8 cellular contexts compared by ENCODE assay signal in genomic region chr17:40063034-40063765, GRCh38. TPM values are rescaled to one million over a fixed set of nuclear protein-coding genes. Genes with fewer than 3 reads are reported as not detected.
A peak's percentile ranks its signal among the peaks of the same experiment; 100 is the strongest.
DNase-seq lines count a peak whose midpoint lies in the region; ATAC-seq, FAIRE-seq and TF ChIP-seq lines count a peak whose summit lies in the region.

No MANE protein-coding gene starts in this region.

- POLR2A ChIA-PET in OCI-LY7 (lab: Charles Lee) = interaction anchor here (1.3 kb wide), 1 partner anchor 52 kb away, joined by 3 read pairs; no protein-coding TSS in a partner anchor
- POLR2A ChIA-PET in K562 (lab: Yijun Ruan, JAX) = interaction anchor here (0.5 to 1.2 kb wide), 5 partner anchors 9 to 129 kb away, joined by 3 to 4 read pairs (median 3); partner anchors contain the start of genes CASC3 and MED24

- H3K4me3 ChIP-seq in GM12875 (ENCODE audit: low read depth, low read length) (peak overlapping the region; percentile 47), OCI-LY7 (ENCODE audit: low read depth, low read length, poor library complexity, severe bottlenecking) (peak overlapping the region; percentile 78), K562 (peak overlapping the region; percentile 94), spleen (peak overlapping the region; percentile 76 to 100 (median 96))

- ATAC-seq in HG02642 (IDR thresholded peaks at IDR 0.05; ENCODE audit: poor library complexity, unreplicated experiment) (peak; percentile 55), K562 (peak; percentile 82)

- TF ChIP-seq CTCF in GM12875 (IDR thresholded peaks at IDR 0.05; ENCODE audit: borderline replicate concordance, insufficient read depth, low read depth, low read length) (no peak), OCI-LY7 (conservative IDR thresholded peaks at IDR 0.05; ENCODE audit: low read length) (no peak), K562 (IDR thresholded peaks at IDR 0.05 in 2 of 3, conservative IDR thresholded peaks at IDR 0.05 in 1 of 3; ENCODE audit: insufficient read depth in 2 of 3, low read depth in 1 of 3, low read length in 3 of 3) (no peak), spleen (IDR thresholded peaks at IDR 0.05 in 8 of 11, conservative IDR thresholded peaks at IDR 0.05 in 3 of 11) (no peak)

- H3K27me3 ChIP-seq in K562 (ENCODE audit: control insufficient read depth in 2 of 2, insufficient read depth in 2 of 2, low read length in 2 of 2) = no peaks in the 10 kb centered on the region
- H3K27me3 ChIP-seq in spleen (replicated peaks in 1 of 7) = no peaks in the 10 kb centered on the region

- H3K27ac ChIP-seq in OCI-LY7 (ENCODE audit: low read depth, low read length, poor library complexity, severe bottlenecking) (no peak overlapping the region), K562 (ENCODE audit: extremely low read depth, low read depth, low read length) (peak overlapping the region; percentile 79), spleen (peak overlapping the region; percentile 84 to 96 (median 92))

- H3K9me2 ChIP-seq in OCI-LY7 (ENCODE audit: insufficient read depth, low read length) = no peaks in the 10 kb centered on the region

- peaks cover 34% of the 10 kb centered on the region for H3K4me1 ChIP-seq in OCI-LY7 (ENCODE audit: insufficient read depth, low read length, poor library complexity, severe bottlenecking)
- H3K4me1 ChIP-seq in K562 (replicated peaks in 1 of 2; ENCODE audit: control insufficient read depth in 2 of 2, insufficient read depth in 2 of 2, low read length in 2 of 2) = peaks cover 39 to 62% of the 10 kb centered on the region in 2 experiments
- peaks cover 25 to 68% (median 58%) of the 10 kb centered on the region in 6 donors for H3K4me1 ChIP-seq in spleen

- intact Hi-C loops in OCI-LY7 (cut with micrococcal nuclease; ENCODE audit: unreplicated experiment) (loop anchor here (2.0 kb wide), 1 partner anchor 48 kb away; no protein-coding TSS in a partner anchor), K562 (cut with micrococcal nuclease) (no loop called here), spleen (cut with DNase I; ENCODE audit: low total_unique reads) (no loop called here)

- H3K9me3 ChIP-seq in OCI-LY7 (ENCODE audit: low read length) = no peaks in the 10 kb centered on the region
- no peaks in the 10 kb centered on the region for H3K9me3 ChIP-seq in K562 (replicated peaks; ENCODE audit: control insufficient read depth, insufficient read depth, low read depth, low read length)
- H3K9me3 ChIP-seq in spleen = no peaks in the 10 kb centered on the region

- H4K20me1 ChIP-seq in OCI-LY7 (ENCODE audit: insufficient read depth, low read length) (no peaks in the 10 kb centered on the region), K562 (replicated peaks; ENCODE audit: control insufficient read depth, insufficient read depth, low read length) (no peaks in the 10 kb centered on the region)

- no peaks in the 10 kb centered on the region for H3K9me1 ChIP-seq in K562 (ENCODE audit: control insufficient read depth, insufficient read depth, low read length)

- H3K9ac ChIP-seq in K562 (ENCODE audit: insufficient read depth in 1 of 2, low read depth in 2 of 2, low read length in 2 of 2) = peak overlapping the region; percentile 80 to 98

- peak; percentile 35 for FAIRE-seq in K562 (lab: Jason Lieb, UNC)
- FAIRE-seq in HTR-8/SVneo (lab: Jason Lieb, UNC) = no peak

- BruUV-seq in OCI-LY7 (replicated peaks; lab: Mats Ljungman, UMichigan) = no TSS peak
- no TSS peak for BruUV-seq in K562 (replicated peaks; lab: Mats Ljungman, UMichigan)

- H3K36me3 ChIP-seq in OCI-LY7 (ENCODE audit: insufficient read depth, low read length) (no peaks in the 10 kb centered on the region), K562 (ENCODE audit: control insufficient read depth, insufficient read depth, low read length) (no peaks in the 10 kb centered on the region; the same call in 2 of the 3 replicates), spleen (no peaks in the 10 kb centered on the region)

- H3K79me2 ChIP-seq in OCI-LY7 (ENCODE audit: insufficient read depth, low read depth, low read length) = no peaks in the 10 kb centered on the region
- peaks cover 43% of the 10 kb centered on the region for H3K79me2 ChIP-seq in K562 (ENCODE audit: control insufficient read depth, insufficient read depth, low read length)

- H3K4me2 ChIP-seq in OCI-LY7 (ENCODE audit: low read length) (peak overlapping the region; percentile 75), K562 (ENCODE audit: insufficient read depth, low read length) (peak overlapping the region; percentile 91)

- TF ChIP-seq POLR2A in K562 (conservative IDR thresholded peaks at IDR 0.05) (peak; percentile 42; the same call in 1 of the 2 replicates), spleen (IDR thresholded peaks at IDR 0.05) (no peak)

- CTCF ChIA-PET in OCI-LY7 (lab: Charles Lee; ENCODE audit: unreplicated experiment) = interaction anchor here (0.6 kb wide), 1 partner anchor 176 kb away, joined by 4 read pairs; no protein-coding TSS in a partner anchor
- CTCF ChIA-PET in K562 (lab: Yijun Ruan, JAX; ENCODE audit: low intra/inter-chr PET ratio) = interaction anchor here (1.1 kb wide), 2 partner anchors 49 to 105 kb away, joined by 3 to 4 read pairs; no protein-coding TSS in a partner anchor

- in situ Hi-C loops in K562 (cut with MboI) = no loop called here

- TF ChIP-seq RAD21 in K562 (CRISPR knock-in tag; conservative IDR thresholded peaks at IDR 0.05 in 1 of 2, IDR thresholded peaks at IDR 0.05 in 1 of 2) = no peak

- 2% methylated on average over 21 of the region's 59 CpGs for WGBS in K562 (ENCODE audit: insufficient coverage, low coverage, missing lambda C conversion rate)
- 0 to 1% (median 0%) methylated on average over 28 to 59 of the region's 59 CpGs for WGBS in spleen, 5 donors

- H2AFZ ChIP-seq in OCI-LY7 (ENCODE audit: low read length) (peak overlapping the region; percentile 80), K562 (ENCODE audit: low read depth, low read length) (peak overlapping the region; percentile 88)

- TF ChIP-seq EP300 in K562 (IDR thresholded peaks at IDR 0.05; ENCODE audit: low read length) = no peak

- DNase-seq in OCI-LY7 (ENCODE audit: low spot score) (peak; percentile 66), K562 (ENCODE audit: extremely low read depth in 1 of 4, low spot score in 3 of 4) (peak; percentile 58 to 75 (median 67)), inferior parietal cortex (ENCODE audit: extremely low spot score) (peak; percentile 16), spleen (peak; percentile 91), HTR-8/SVneo (ENCODE audit: insufficient read length, low spot score) (no peak)
- no peak for DNase-seq in NK-92 treated with Interleukin-12 subunit alpha and Interleukin-12 subunit beta, amount 100 ng/mL, for 24 hours (lab: John Stamatoyannopoulos, UW)

RNA-seq across cellular contexts. Expression of gene THRA, which starts 0.4 kb away (rescaled TPM):
- 5.4 and 9.3 TPM in 2 replicates for total RNA-seq in OCI-LY7 (2014; rRNA removed; shearing (Covaris generic))
- total RNA-seq in OCI-LY7 (2022) (3.9 and 5.1 TPM in 2 replicates), K562 (2014; rRNA removed) (13.8 and 18.9 TPM in 2 replicates), K562 (2014; rRNA removed; fragmentation: Illumina TruSeq; extraction: Trizol) (7.5 and 9.1 TPM in 2 replicates), K562 (2015; rRNA removed; fragmentation: Illumina TruSeq; extraction: Trizol) (12.2 and 13.2 TPM in 2 replicates), K562 (2021) (22.7 and 23.4 TPM in 2 replicates), spleen (10 to 100 TPM; 14.6 to 36.1 (median 19.7) TPM)
- 10.8 and 15.6 TPM in 2 replicates for total RNA-seq in K562 (2011; cell fraction: chromatin; rRNA removed; ENCODE audit: low replicate concordance)
- 7.5 and 8.0 TPM in 2 replicates for total RNA-seq in K562 (2011; cell fraction: nucleolus; rRNA removed)
- total RNA-seq in K562 (2011; cell fraction: nucleoplasm; rRNA removed) = 10.3 and 15.7 TPM in 2 replicates
- polyA plus RNA-seq in K562 (2011; rRNA removed) (8.3 and 9.3 TPM in 2 replicates), K562 (2014; fragmentation: Illumina TruSeq; extraction: Trizol) (19.7 and 21.6 TPM in 2 replicates), K562 (2014; fragmentation: Nextera tagmentation; extraction: Ambion mirVana) (under 1 TPM; 0.34 to 0.50 TPM), K562 (2014; rRNA removed) (12.7 and 13.8 TPM in 2 replicates), spleen (10 to 100 TPM in 1 of 3 donors, 1 to 10 TPM in 2; 3.9 to 12.9 (median 4.7) TPM)
- 7.8 and 12.5 TPM in 2 replicates for polyA plus RNA-seq in K562 (2011; cell fraction: cytosol; rRNA removed)
- 7.3 and 15.8 TPM in 2 replicates for polyA plus RNA-seq in K562 (2011; cell fraction: nucleus; rRNA removed)
- polyA plus RNA-seq in K562 (2012) = 20.0 TPM in 2 replicates
- polyA minus RNA-seq in K562 (2011; rRNA and poly(A)+ RNA removed) = 5.8 and 9.7 TPM in 2 replicates
- polyA minus RNA-seq in K562 (2011; cell fraction: cytosol; rRNA and poly(A)+ RNA removed) = 6.3 and 7.9 TPM in 2 replicates
- polyA minus RNA-seq in K562 (2011; cell fraction: nucleus; rRNA and poly(A)+ RNA removed) = 2.3 and 2.6 TPM in 2 replicates

RNA-seq across cellular contexts. Expression of gene MED24, which starts 9.0 kb away (rescaled TPM):
- 36.3 and 65.9 TPM in 2 replicates for total RNA-seq in OCI-LY7 (2014; rRNA removed; shearing (Covaris generic))
- total RNA-seq in OCI-LY7 (2022) = 103 and 112 TPM in 2 replicates
- total RNA-seq in K562 (2011; cell fraction: chromatin; rRNA removed; ENCODE audit: low replicate concordance) = 361 and 745 TPM in 2 replicates
- 434 and 442 TPM in 2 replicates for total RNA-seq in K562 (2011; cell fraction: nucleolus; rRNA removed)
- total RNA-seq in K562 (2011; cell fraction: nucleoplasm; rRNA removed) = 293 and 327 TPM in 2 replicates
- total RNA-seq in K562 (2014; rRNA removed) = 40.0 and 50.2 TPM in 2 replicates
- total RNA-seq in K562 (2014; rRNA removed; fragmentation: Illumina TruSeq; extraction: Trizol) = 40.3 and 48.9 TPM in 2 replicates
- 48.2 and 53.5 TPM in 2 replicates for total RNA-seq in K562 (2015; rRNA removed; fragmentation: Illumina TruSeq; extraction: Trizol)
- 102 and 108 TPM in 2 replicates for total RNA-seq in K562 (2021)
- polyA plus RNA-seq in K562 (2011; rRNA removed) = 76.3 and 110 TPM in 2 replicates
- 70.1 and 113 TPM in 2 replicates for polyA plus RNA-seq in K562 (2011; cell fraction: cytosol; rRNA removed)
- polyA plus RNA-seq in K562 (2011; cell fraction: nucleus; rRNA removed) = 331 and 574 TPM in 2 replicates
- polyA plus RNA-seq in K562 (2012) = 97.7 and 114 TPM in 2 replicates
- polyA plus RNA-seq in K562 (2014; fragmentation: Illumina TruSeq; extraction: Trizol) = 117 and 129 TPM in 2 replicates
- polyA plus RNA-seq in K562 (2014; fragmentation: Nextera tagmentation; extraction: Ambion mirVana) = 1 to 10 TPM; 5.9 to 8.3 TPM
- polyA plus RNA-seq in K562 (2014; rRNA removed) = 73.3 and 74.8 TPM in 2 replicates
- 79.0 and 96.5 TPM in 2 replicates for polyA minus RNA-seq in K562 (2011; rRNA and poly(A)+ RNA removed)
- polyA minus RNA-seq in K562 (2011; cell fraction: cytosol; rRNA and poly(A)+ RNA removed) = 80.5 and 119 TPM in 2 replicates
- 146 and 149 TPM in 2 replicates for polyA minus RNA-seq in K562 (2011; cell fraction: nucleus; rRNA and poly(A)+ RNA removed)
- 100 to 1,000 TPM in 1 of 7 donors, 10 to 100 TPM in 6; 71.7 to 102 (median 79.1) TPM for total RNA-seq in spleen
- polyA plus RNA-seq in spleen = 10 to 100 TPM; 29.2 to 54.4 (median 42.7) TPM

RNA-seq across cellular contexts. Expression of gene NR1D1, which starts 37.2 kb away (rescaled TPM):
- total RNA-seq in OCI-LY7 (2014; rRNA removed; shearing (Covaris generic)) = 1.7 and 2.3 TPM in 2 replicates
- total RNA-seq in OCI-LY7 (2022) (7.0 and 8.7 TPM in 2 replicates), K562 (2014; rRNA removed) (0.78 and 1.00 TPM in 2 replicates), K562 (2014; rRNA removed; fragmentation: Illumina TruSeq; extraction: Trizol) (0.32 and 0.47 TPM in 2 replicates), K562 (2015; rRNA removed; fragmentation: Illumina TruSeq; extraction: Trizol) (0.65 and 1.2 TPM in 2 replicates), K562 (2021) (6.6 and 7.7 TPM in 2 replicates), spleen (10 to 100 TPM in 4 of 7 donors, 1 to 10 TPM in 3; 5.5 to 15.8 (median 10.2) TPM)
- 2.3 and 7.8 TPM in 2 replicates for total RNA-seq in K562 (2011; cell fraction: chromatin; rRNA removed; ENCODE audit: low replicate concordance)
- total RNA-seq in K562 (2011; cell fraction: nucleolus; rRNA removed) = 3.6 and 4.0 TPM in 2 replicates
- total RNA-seq in K562 (2011; cell fraction: nucleoplasm; rRNA removed) = 3.1 and 3.2 TPM in 2 replicates
- polyA plus RNA-seq in K562 (2011; rRNA removed) (0.25 and 0.41 TPM in 2 replicates), K562 (2014; fragmentation: Illumina TruSeq; extraction: Trizol) (4.7 and 6.9 TPM in 2 replicates), K562 (2014; fragmentation: Nextera tagmentation; extraction: Ambion mirVana) (under 1 TPM; 0.27 TPM), K562 (2014; rRNA removed) (1.4 and 2.0 TPM in 2 replicates), spleen (1 to 10 TPM; 3.3 to 6.4 (median 5.2) TPM)
- 0.21 and 0.89 TPM in 2 replicates for polyA plus RNA-seq in K562 (2011; cell fraction: cytosol; rRNA removed)
- polyA plus RNA-seq in K562 (2011; cell fraction: nucleus; rRNA removed) = 1.3 and 5.0 TPM in 2 replicates
- polyA plus RNA-seq in K562 (2012) = 5.3 and 5.4 TPM in 2 replicates
- polyA minus RNA-seq in K562 (2011; rRNA and poly(A)+ RNA removed) = 0.42 and 0.63 TPM in 2 replicates
- polyA minus RNA-seq in K562 (2011; cell fraction: cytosol; rRNA and poly(A)+ RNA removed) = 0.46 and 3.3 TPM in 2 replicates
- polyA minus RNA-seq in K562 (2011; cell fraction: nucleus; rRNA and poly(A)+ RNA removed) = 2.2 and 2.6 TPM in 2 replicates

RNA-seq across cellular contexts. Expression of gene CSF3, which starts 48.0 kb away (rescaled TPM):
- not detected in 2 replicates for total RNA-seq in OCI-LY7 (2014; rRNA removed; shearing (Covaris generic))
- not detected in 2 replicates for total RNA-seq in OCI-LY7 (2022)
- total RNA-seq in K562 (2011; cell fraction: chromatin; rRNA removed; ENCODE audit: low replicate concordance) = 0.23 TPM in 1 of 2 replicates, not detected in the other
- not detected in 2 replicates for total RNA-seq in K562 (2011; cell fraction: nucleolus; rRNA removed)
- total RNA-seq in K562 (2011; cell fraction: nucleoplasm; rRNA removed) = not detected in 2 replicates
- total RNA-seq in K562 (2014; rRNA removed) = not detected in 2 replicates
- total RNA-seq in K562 (2014; rRNA removed; fragmentation: Illumina TruSeq; extraction: Trizol) = not detected in 2 replicates
- total RNA-seq in K562 (2015; rRNA removed; fragmentation: Illumina TruSeq; extraction: Trizol) = not detected in 2 replicates
- not detected in 2 replicates for total RNA-seq in K562 (2021)
- not detected in 2 replicates for polyA plus RNA-seq in K562 (2011; rRNA removed)
- not detected in 2 replicates for polyA plus RNA-seq in K562 (2011; cell fraction: cytosol; rRNA removed)
- polyA plus RNA-seq in K562 (2011; cell fraction: nucleus; rRNA removed) = not detected in 2 replicates
- not detected in 2 replicates for polyA plus RNA-seq in K562 (2012)
- polyA plus RNA-seq in K562 (2014; fragmentation: Illumina TruSeq; extraction: Trizol) = not detected in 2 replicates
- polyA plus RNA-seq in K562 (2014; fragmentation: Nextera tagmentation; extraction: Ambion mirVana) = not detected
- 0.19 TPM in 1 of 2 replicates, not detected in the other for polyA plus RNA-seq in K562 (2014; rRNA removed)
- polyA minus RNA-seq in K562 (2011; rRNA and poly(A)+ RNA removed) = not detected in 2 replicates
- not detected in 2 replicates for polyA minus RNA-seq in K562 (2011; cell fraction: cytosol; rRNA and poly(A)+ RNA removed)
- not detected in 2 replicates for polyA minus RNA-seq in K562 (2011; cell fraction: nucleus; rRNA and poly(A)+ RNA removed)
- total RNA-seq in spleen = 1 to 10 TPM in 2 of 7 donors, under 1 TPM in 1, not detected in 4; 0.54 to 1.8 (median 1.6) TPM
- 1 to 10 TPM in 2 of 3 donors, under 1 TPM in 1; 0.24 to 1.4 (median 1.2) TPM for polyA plus RNA-seq in spleen

RNA-seq across cellular contexts. Expression of gene MSL1, which starts 58.6 kb away (rescaled TPM):
- 67.2 and 95.4 TPM in 2 replicates for total RNA-seq in OCI-LY7 (2014; rRNA removed; shearing (Covaris generic))
- total RNA-seq in OCI-LY7 (2022) (96.0 and 97.2 TPM in 2 replicates), K562 (2014; rRNA removed) (51.7 and 52.4 TPM in 2 replicates), K562 (2014; rRNA removed; fragmentation: Illumina TruSeq; extraction: Trizol) (61.9 and 64.9 TPM in 2 replicates), K562 (2015; rRNA removed; fragmentation: Illumina TruSeq; extraction: Trizol) (77.8 and 91.8 TPM in 2 replicates), K562 (2021) (48.6 and 61.8 TPM in 2 replicates), spleen (100 to 1,000 TPM; 101 to 154 (median 127) TPM)
- 152 and 243 TPM in 2 replicates for total RNA-seq in K562 (2011; cell fraction: chromatin; rRNA removed; ENCODE audit: low replicate concordance)
- total RNA-seq in K562 (2011; cell fraction: nucleolus; rRNA removed) = 80.5 and 93.3 TPM in 2 replicates
- total RNA-seq in K562 (2011; cell fraction: nucleoplasm; rRNA removed) = 126 and 148 TPM in 2 replicates
- polyA plus RNA-seq in K562 (2011; rRNA removed) (48.0 and 66.7 TPM in 2 replicates), K562 (2014; fragmentation: Illumina TruSeq; extraction: Trizol) (99.3 and 120 TPM in 2 replicates), K562 (2014; fragmentation: Nextera tagmentation; extraction: Ambion mirVana) (10 to 100 TPM; 13.8 to 13.9 TPM), K562 (2014; rRNA removed) (62.8 and 74.1 TPM in 2 replicates), spleen (10 to 100 TPM; 52.6 to 85.0 (median 73.3) TPM)
- 15.6 and 17.6 TPM in 2 replicates for polyA plus RNA-seq in K562 (2011; cell fraction: cytosol; rRNA removed)
- 122 and 128 TPM in 2 replicates for polyA plus RNA-seq in K562 (2011; cell fraction: nucleus; rRNA removed)
- polyA plus RNA-seq in K562 (2012) = 40.1 and 52.3 TPM in 2 replicates
- 56.6 and 69.1 TPM in 2 replicates for polyA minus RNA-seq in K562 (2011; rRNA and poly(A)+ RNA removed)
- polyA minus RNA-seq in K562 (2011; cell fraction: cytosol; rRNA and poly(A)+ RNA removed) = 16.1 and 30.2 TPM in 2 replicates
- polyA minus RNA-seq in K562 (2011; cell fraction: nucleus; rRNA and poly(A)+ RNA removed) = 40.7 and 50.6 TPM in 2 replicates

Comparison
In these comparisons a context has a peak if more than half of its experiments do, and no peak if none do; other contexts are left out.
1. DNase-seq: peak in OCI-LY7 (single experiment), K562 (4 of 4), inferior parietal cortex (single experiment) and spleen (single experiment); none in HTR-8/SVneo (single experiment) and NK-92 treated with Interleukin-12 subunit alpha and Interleukin-12 subunit beta, amount 100 ng/mL, for 24 hours (single experiment).
2. Peak in every context shown above with its lines, with median percentiles within 50 percentile points of each other: H3K4me3 ChIP-seq.